In the genomic region with DNA sequence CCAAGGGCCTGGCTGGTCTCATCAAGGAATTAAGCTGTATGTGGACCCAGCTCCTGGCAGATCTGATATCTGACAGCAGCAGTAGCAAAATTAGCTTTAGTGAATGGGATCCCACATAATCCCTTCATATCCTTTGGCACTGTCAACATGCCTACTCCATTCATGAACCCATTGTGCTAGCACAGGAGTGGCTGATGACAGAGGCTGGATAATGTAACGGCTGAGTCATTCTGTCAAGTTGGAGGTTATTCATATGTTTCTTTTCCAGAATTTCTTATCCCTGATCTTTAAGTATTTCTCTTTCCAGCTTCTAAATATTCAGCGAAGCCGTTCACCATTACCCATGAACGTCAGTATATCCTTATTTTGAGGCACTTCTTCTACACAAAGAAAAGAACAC, we compare ENCODE assay signal across 17 cellular contexts.
DNase-seq lines count a peak whose midpoint lies in the region; ATAC-seq, FAIRE-seq and TF ChIP-seq lines count a peak whose summit lies in the region.
"Had no signal": no experiment of that assay in that cellular context is flagged by ENCODE, and none has a peak within 500 bp of the region (broad histone marks: within the 10 kb centered on the region; RNA-seq: fewer than 3 reads in every experiment).

No MANE protein-coding gene starts in this region.

- BruUV-seq in K562 (replicated peaks; lab: Mats Ljungman, UMichigan) = no TSS peak

- H3K36me3 ChIP-seq in GM23248 (ENCODE audit: low read depth) = 0 out of 2 replicates have a peak, but pooled peaks cover 2% of the 10 kb centered on the region
- H3K36me3 ChIP-seq in K562 (ENCODE audit: control insufficient read depth, insufficient read depth, low read length) = no peaks in the 10 kb centered on the region

- peak; percentile 85 for ATAC-seq in K562
- ATAC-seq in GM19023 (IDR thresholded peaks at IDR 0.05; ENCODE audit: unreplicated experiment) = no peak

- TF ChIP-seq POLR2A in K562 (conservative IDR thresholded peaks at IDR 0.05) = no peak

- CTCF ChIA-PET in K562 (lab: Yijun Ruan, JAX; ENCODE audit: low intra/inter-chr PET ratio) = no interaction called here

- H2AFZ ChIP-seq in GM23248 (0 out of 2 replicates have a peak overlapping the region, but pooled peaks have one; percentile 7), K562 (ENCODE audit: low read depth, low read length) (peak overlapping the region; percentile 81)
- H2AFZ ChIP-seq: PC-9 had no signal

- 0 out of 2 replicates have a peak, but pooled peaks have one; percentile 18 for TF ChIP-seq EP300 in K562 (IDR thresholded peaks at IDR 0.05; ENCODE audit: low read length)

- DNase-seq in GM23248 (peak; percentile 55), HCEC 1CT (peak; percentile 26), K562 (ENCODE audit: extremely low read depth in 1 of 4, low spot score in 3 of 4) (peak in 1 of 4 experiments; percentile 29), fibroblast of the aortic adventitia (ENCODE audit: low read depth) (peak; percentile 76), NOMO-1 treated with dmso at 0.1 percent for 144 hours (lab: John Stamatoyannopoulos, UW; ENCODE audit: unreplicated experiment) (no peak), NOMO-1 treated with DMSO at 0.1 percent for 48 hours (lab: John Stamatoyannopoulos, UW; ENCODE audit: unreplicated experiment) (no peak), amniotic stem cell (lab: John Stamatoyannopoulos, UW) (no peak)
- DNase-seq: Caco-2; DMS153; HFFc6; Kasumi-1; NCI-H187; NCI-H526 treated with DMSO at 0.1 percent for 48 hours; NK-92 treated with Interleukin-12 subunit alpha and Interleukin-12 subunit beta, amount 100 ng/mL, for 24 hours; PC-9 had no signal

- TF ChIP-seq CTCF in K562 (IDR thresholded peaks at IDR 0.05 in 2 of 3, conservative IDR thresholded peaks at IDR 0.05 in 1 of 3; ENCODE audit: insufficient read depth in 2 of 3, low read depth in 1 of 3, low read length in 3 of 3) = no peak
- TF ChIP-seq CTCF in fibroblast of the aortic adventitia (IDR thresholded peaks at IDR 0.05; ENCODE audit: insufficient read depth, low read length) = no peak

- no peaks in the 10 kb centered on the region for H4K20me1 ChIP-seq in GM23248 (ENCODE audit: insufficient read depth)
- no peaks in the 10 kb centered on the region for H4K20me1 ChIP-seq in K562 (replicated peaks; ENCODE audit: control insufficient read depth, insufficient read depth, low read length)

- no peaks in the 10 kb centered on the region for H3K79me2 ChIP-seq in GM23248 (ENCODE audit: insufficient read depth)
- H3K79me2 ChIP-seq in K562 (ENCODE audit: control insufficient read depth, insufficient read depth, low read length) = no peaks in the 10 kb centered on the region

- TF ChIP-seq RAD21 in K562 (CRISPR knock-in tag; conservative IDR thresholded peaks at IDR 0.05 in 1 of 2, IDR thresholded peaks at IDR 0.05 in 1 of 2) = no peak

- no peaks in the 10 kb centered on the region for H3K9me1 ChIP-seq in K562 (ENCODE audit: control insufficient read depth, insufficient read depth, low read length)

- WGBS in GM23248 (ENCODE audit: low coverage in 1 of 2, low lambda C conversion rate in 2 of 2, missing lambda C conversion rate in 2 of 2), 2 experiments = 18 to 32% methylated on average over 4 of the region's 4 CpGs
- WGBS in K562 (ENCODE audit: insufficient coverage, low coverage, missing lambda C conversion rate) = 22% methylated on average over 4 of the region's 4 CpGs

- POLR2A ChIA-PET in K562 (lab: Yijun Ruan, JAX) = no interaction called here

- no peaks in the 10 kb centered on the region for H3K27me3 ChIP-seq in GM23248 (replicated peaks; ENCODE audit: insufficient read depth)
- no peaks in the 10 kb centered on the region for H3K27me3 ChIP-seq in K562 (ENCODE audit: control insufficient read depth in 2 of 2, insufficient read depth in 2 of 2, low read length in 2 of 2)

- H3K9ac ChIP-seq in GM23248 (no peak overlapping the region), K562 (ENCODE audit: insufficient read depth in 1 of 2, low read depth in 2 of 2, low read length in 2 of 2) (no peak overlapping the region)

- in situ Hi-C loops in GM23248 (cut with MboI) = no loop called here
- in situ Hi-C loops in K562 (cut with MboI) = no loop called here

- H3K4me3 ChIP-seq in GM23248 (no peak overlapping the region), K562 (no peak overlapping the region), fibroblast of the aortic adventitia (ENCODE audit: low read depth, low read length) (no peak overlapping the region)
- H3K4me3 ChIP-seq: PC-9 had no signal

- FAIRE-seq in K562 (lab: Jason Lieb, UNC) = no peak
- FAIRE-seq: H1 had no signal

- H3K27ac ChIP-seq in GM23248 (no peak overlapping the region), K562 (ENCODE audit: extremely low read depth, low read depth, low read length) (peak overlapping the region; percentile 36; the same call in 2 of the 3 replicates)
- H3K27ac ChIP-seq: PC-9 had no signal

- H3K9me3 ChIP-seq in GM23248 (ENCODE audit: low read depth) (no peaks in the 10 kb centered on the region), K562 (replicated peaks; ENCODE audit: control insufficient read depth, insufficient read depth, low read depth, low read length) (no peaks in the 10 kb centered on the region)
- H3K9me3 ChIP-seq: Caco-2 had no signal

- H3K4me2 ChIP-seq in GM23248 (ENCODE audit: unreplicated experiment) (no peak overlapping the region), K562 (ENCODE audit: insufficient read depth, low read length) (peak overlapping the region; percentile 6; the same call in 1 of the 2 replicates)
- H3K4me2 ChIP-seq: PC-9 had no signal

- H3K9me2 ChIP-seq in GM23248 (ENCODE audit: insufficient read depth) = no peaks in the 10 kb centered on the region

- intact Hi-C loops in K562 (cut with micrococcal nuclease) = no loop called here

- H3F3A ChIP-seq in GM23248 (ENCODE audit: insufficient read depth) = 0 out of 2 replicates have a peak, but pooled peaks cover 4% of the 10 kb centered on the region

- H3K4me1 ChIP-seq in GM23248 (ENCODE audit: insufficient read depth) (peaks cover 23% of the 10 kb centered on the region), K562 (replicated peaks in 1 of 2; ENCODE audit: control insufficient read depth in 2 of 2, insufficient read depth in 2 of 2, low read length in 2 of 2) (peaks cover 0 to 12% of the 10 kb centered on the region in 2 experiments; a peak in 3 of 5 replicates)
- H3K4me1 ChIP-seq: Caco-2 had no signal

TF ChIP-seq in K562, 482 proteins besides CTCF, POLR2A, EP300 and RAD21 (continues in another document):
- TF ChIP-seq POLR2AphosphoS2 (IDR thresholded peaks at IDR 0.05; ENCODE audit: low read length) (no peak), HNRNPK (IDR thresholded peaks at IDR 0.05; ENCODE audit: low read depth, low read length, poor library complexity, severe bottlenecking) (no peak), SMC3 (conservative IDR thresholded peaks at IDR 0.05; ENCODE audit: insufficient read depth, low read depth, low read length) (no peak), FOXK2 (conservative IDR thresholded peaks at IDR 0.05 in 1 of 2, IDR thresholded peaks at IDR 0.05 in 1 of 2; ENCODE audit: low read depth in 2 of 2) (peak; percentile 31 to 38; a peak in 1 of 4 replicates), DPF2 (IDR thresholded peaks at IDR 0.05) (peak; percentile 26; the same call in 1 of the 2 replicates), MED1 (CRISPR knock-in tag; IDR thresholded peaks at IDR 0.05; ENCODE audit: borderline replicate concordance) (no peak), GATAD2A (IDR thresholded peaks at IDR 0.05) (no peak), MAFG (tag; conservative IDR thresholded peaks at IDR 0.05) (peak; percentile 57), ZNF766 (CRISPR knock-in tag; conservative IDR thresholded peaks at IDR 0.05) (0 out of 2 replicates have a peak, but pooled peaks have one; percentile 14), C11orf30 (IDR thresholded peaks at IDR 0.05; ENCODE audit: low read depth) (peak; percentile 63; the same call in 1 of the 2 replicates), SMAD3 (CRISPR knock-in tag; conservative IDR thresholded peaks at IDR 0.05) (no peak), MAFK (IDR thresholded peaks at IDR 0.05; ENCODE audit: low read length) (0 out of 2 replicates have a peak, but pooled peaks have one; percentile 32), SRF (CRISPR knock-in tag; IDR thresholded peaks at IDR 0.05) (no peak), ARID1B (IDR thresholded peaks at IDR 0.05) (0 out of 2 replicates have a peak, but pooled peaks have one; percentile 14), CBFB (CRISPR knock-in tag; IDR thresholded peaks at IDR 0.05) (no peak), JUND (IDR thresholded peaks at IDR 0.05; ENCODE audit: borderline replicate concordance, low read depth, low read length) (peak; percentile 60; the same call in 1 of the 2 replicates), JUND (tag; IDR thresholded peaks at IDR 0.05; ENCODE audit: borderline replicate concordance, low read depth, low read length) (peak; percentile 48; the same call in 2 of the 3 replicates)
- TF ChIP-seq, protein P1, sequence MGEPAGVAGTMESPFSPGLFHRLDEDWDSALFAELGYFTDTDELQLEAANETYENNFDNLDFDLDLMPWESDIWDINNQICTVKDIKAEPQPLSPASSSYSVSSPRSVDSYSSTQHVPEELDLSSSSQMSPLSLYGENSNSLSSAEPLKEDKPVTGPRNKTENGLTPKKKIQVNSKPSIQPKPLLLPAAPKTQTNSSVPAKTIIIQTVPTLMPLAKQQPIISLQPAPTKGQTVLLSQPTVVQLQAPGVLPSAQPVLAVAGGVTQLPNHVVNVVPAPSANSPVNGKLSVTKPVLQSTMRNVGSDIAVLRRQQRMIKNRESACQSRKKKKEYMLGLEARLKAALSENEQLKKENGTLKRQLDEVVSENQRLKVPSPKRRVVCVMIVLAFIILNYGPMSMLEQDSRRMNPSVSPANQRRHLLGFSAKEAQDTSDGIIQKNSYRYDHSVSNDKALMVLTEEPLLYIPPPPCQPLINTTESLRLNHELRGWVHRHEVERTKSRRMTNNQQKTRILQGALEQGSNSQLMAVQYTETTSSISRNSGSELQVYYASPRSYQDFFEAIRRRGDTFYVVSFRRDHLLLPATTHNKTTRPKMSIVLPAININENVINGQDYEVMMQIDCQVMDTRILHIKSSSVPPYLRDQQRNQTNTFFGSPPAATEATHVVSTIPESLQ (CRISPR knock-in tag; IDR thresholded peaks at IDR 0.05) = no peak
- TF ChIP-seq, protein P2, sequence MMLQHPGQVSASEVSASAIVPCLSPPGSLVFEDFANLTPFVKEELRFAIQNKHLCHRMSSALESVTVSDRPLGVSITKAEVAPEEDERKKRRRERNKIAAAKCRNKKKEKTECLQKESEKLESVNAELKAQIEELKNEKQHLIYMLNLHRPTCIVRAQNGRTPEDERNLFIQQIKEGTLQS (IDR thresholded peaks at IDR 0.05) = peak; percentile 55; the same call in 1 of the 2 replicates
- TF ChIP-seq, protein P2 (CRISPR knock-in tag; conservative IDR thresholded peaks at IDR 0.05) = no peak

Comparison
In these comparisons a context has a peak if more than half of its experiments do, and no peak if none do; other contexts are left out.
1. DNase-seq: peak in GM23248 (single experiment), HCEC 1CT (single experiment) and fibroblast of the aortic adventitia (single experiment); none in NOMO-1 treated with dmso at 0.1 percent for 144 hours (single experiment), NOMO-1 treated with DMSO at 0.1 percent for 48 hours (single experiment) and amniotic stem cell (single experiment).